8 cellular contexts compared by ENCODE assay signal in genomic region chr11:16738198-16738948, GRCh38. TPM values are rescaled to one million over a fixed set of nuclear protein-coding genes. Genes with fewer than 3 reads are reported as not detected.
DNase-seq lines count a peak whose midpoint lies in the region; TF ChIP-seq lines count a peak whose summit lies in the region.

TSS of gene C11orf58 (plus strand) at chr11:16738647. CDS start at chr11:16738779, 132 bp downstream.

- CTCF ChIA-PET in HEK293T (lab: Yijun Ruan, JAX), result no interaction called here

- H3K4me3 ChIP-seq in neuron (ENCODE audit: low read length) (peak within 1 kb of the TSS; percentile 89), subcutaneous abdominal adipose tissue (ENCODE audit: low read depth in 1 of 5, low read length in 5 of 5) (peak within 1 kb of the TSS; percentile 88 to 99 (median 94))

- H3K27me3 ChIP-seq in neuron (ENCODE audit: insufficient read depth, low read length), result no peaks in the 10 kb centered on the region
- no peaks in the 10 kb centered on the region for H3K27me3 ChIP-seq in subcutaneous abdominal adipose tissue (ENCODE audit: control insufficient read depth in 5 of 5, insufficient read depth in 4 of 5, low read length in 5 of 5)

- peak within 1 kb of the TSS; percentile 75 for H2AFZ ChIP-seq in neuron (ENCODE audit: low read depth, low read length)

- POLR2A ChIA-PET in HEK293T (lab: Yijun Ruan, JAX), result interaction anchor here (0.6 to 1.3 kb wide), 7 partner anchors 11 to 899 kb away, joined by 3 to 4 read pairs (median 3); no protein-coding TSS in a partner anchor

- H3K4me1 ChIP-seq in neuron (ENCODE audit: insufficient read depth, low read length) (peaks cover 15% of the 10 kb centered on the region), subcutaneous abdominal adipose tissue (ENCODE audit: control insufficient read depth in 5 of 5, insufficient read depth in 5 of 5, low read length in 5 of 5) (peaks cover 3 to 50% (median 41%) of the 10 kb centered on the region in 5 donors)

- peaks cover 17% of the 10 kb centered on the region for H3K36me3 ChIP-seq in neuron (ENCODE audit: insufficient read depth, low read length)
- peaks cover 0 to 4% (median 3%) of the 10 kb centered on the region in 5 donors for H3K36me3 ChIP-seq in subcutaneous abdominal adipose tissue (ENCODE audit: control insufficient read depth in 5 of 5, insufficient read depth in 5 of 5, low read length in 5 of 5)

- H3K9me3 ChIP-seq in neuron (ENCODE audit: low read length) (peaks cover 8% of the 10 kb centered on the region), subcutaneous abdominal adipose tissue (ENCODE audit: control insufficient read depth in 5 of 5, low read length in 5 of 5) (no peaks in the 10 kb centered on the region)

- H3K9ac ChIP-seq in subcutaneous abdominal adipose tissue (ENCODE audit: low read length in 5 of 5), result peak within 1 kb of the TSS; percentile 97 to 100 (median 100)

- DNase-seq in GF-D8 (lab: John Stamatoyannopoulos, UW), result peak; percentile 79
- DNase-seq in HEK293T (ENCODE audit: extremely low spot score), result peak; percentile 89
- DNase-seq in MV-4-11 (lab: John Stamatoyannopoulos, UW), result peak; percentile 96
- peak; percentile 98 for DNase-seq in SK-MEL-5 (ENCODE audit: low read depth, low spot score)
- DNase-seq in activated naive CD4-positive, alpha-beta T cell treated with Interleukin-2 at 50 U/mL for 16 hours, result peak; percentile 95
- peak; percentile 98 for DNase-seq in foreskin melanocyte

- in situ Hi-C loops in SK-MEL-5 (cut with HindIII; ENCODE audit: low pct_unique_long_range_greater_than_20kb, low sequenced_read_pairs), result no loop called here

- H3K27ac ChIP-seq in subcutaneous abdominal adipose tissue (ENCODE audit: low read depth, low read length), result peak within 1 kb of the TSS; percentile 98

TF ChIP-seq in HEK293T, 16 proteins besides CTCF, POLR2A, EP300 and RAD21:
- no peak for TF ChIP-seq BHLHE40 (IDR thresholded peaks at IDR 0.05; ENCODE audit: borderline replicate concordance)
- no peak for TF ChIP-seq LEF1 (IDR thresholded peaks at IDR 0.05; ENCODE audit: borderline replicate concordance)
- no peak for TF ChIP-seq HDGF (IDR thresholded peaks at IDR 0.05; ENCODE audit: borderline replicate concordance)
- TF ChIP-seq NFRKB (IDR thresholded peaks at IDR 0.05), result peak; percentile 60; the same call in 1 of the 2 replicates
- TF ChIP-seq SP1 (IDR thresholded peaks at IDR 0.05), result no peak
- peak; percentile 59 for TF ChIP-seq L3MBTL2 (conservative IDR thresholded peaks at IDR 0.05)
- no peak for TF ChIP-seq CTBP1 (IDR thresholded peaks at IDR 0.05; ENCODE audit: borderline replicate concordance)
- TF ChIP-seq FOXM1 (IDR thresholded peaks at IDR 0.05; ENCODE audit: borderline replicate concordance), result no peak
- no peak for TF ChIP-seq PKNOX1 (IDR thresholded peaks at IDR 0.05)
- TF ChIP-seq TARDBP (IDR thresholded peaks at IDR 0.05), result no peak
- TF ChIP-seq SUZ12 (IDR thresholded peaks at IDR 0.05), result peak; percentile 86
- TF ChIP-seq ARNT (IDR thresholded peaks at IDR 0.05), result no peak
- peak; percentile 51 for TF ChIP-seq ELF4 (IDR thresholded peaks at IDR 0.05)
- no peak for TF ChIP-seq FOXA1 (IDR thresholded peaks at IDR 0.05)
- TF ChIP-seq FOXK2 (IDR thresholded peaks at IDR 0.05), result no peak
- no peak for TF ChIP-seq ZNF384 (IDR thresholded peaks at IDR 0.05)

RNA-seq across cellular contexts. Expression of gene C11orf58, which starts in this region (rescaled TPM):
- 152 and 155 TPM in 2 replicates for total RNA-seq in SK-MEL-5 (2014; rRNA removed; shearing (Covaris generic))
- 101 and 102 TPM in 2 replicates for polyA plus RNA-seq in SK-MEL-5 (2015; cell fraction: cytosol; rRNA removed)
- polyA plus RNA-seq in SK-MEL-5 (2015; cell fraction: nucleus; rRNA removed), result 91.3 and 114 TPM in 2 replicates

Comparison
In these comparisons a context has a peak if more than half of its experiments do, and no peak if none do; other contexts are left out.
1. Peak in every context shown above with its lines: DNase-seq, H3K4me3 ChIP-seq and H3K27ac ChIP-seq.